Comparison of ENCODE assay signal across 8 cellular contexts in genomic region chr16:2223375-2224182, GRCh38. TPM values are rescaled to one million over a fixed set of nuclear protein-coding genes. Genes with fewer than 3 reads are reported as not detected.
DNase-seq lines count a peak whose midpoint lies in the region; ATAC-seq and TF ChIP-seq lines count a peak whose summit lies in the region.

Gene E4F1 (plus strand): TSS chr16:2223591. CDS start chr16:2223614, 23 bp downstream.

- H3K4me3 ChIP-seq in AG04450 (ENCODE audit: low read depth, low read length) (peak within 1 kb of the TSS; percentile 85), spleen (peak within 1 kb of the TSS; percentile 68 to 99 (median 92))

- H3K9me3 ChIP-seq in AG04450 (ENCODE audit: control insufficient read depth, insufficient read depth, low read length) (no peaks in the 10 kb centered on the region; the same call in 1 of the 2 replicates), spleen (no peaks in the 10 kb centered on the region)

- peak within 1 kb of the TSS; percentile 47 for H3K27ac ChIP-seq in AG04450 (ENCODE audit: low read depth, low read length)
- peak within 1 kb of the TSS; percentile 78 for H3K27ac ChIP-seq in caudate nucleus (ENCODE audit: low read depth, low read length)
- peak within 1 kb of the TSS; percentile 78 to 96 (median 91) for H3K27ac ChIP-seq in spleen

- intact Hi-C loops in activated B cell treated with CpG ODN at 0.5 μM for 24 hours (cut with micrococcal nuclease) (loop anchor here (1.0 to 10.0 kb wide), 7 partner anchors 8 to 237 kb away; partner anchors contain the start of genes CCNF, ECI1, MLST8 and RNPS1), spleen (cut with DNase I; ENCODE audit: low total_unique reads) (no loop called here)

- H3K4me3 Mint-ChIP-seq in activated B cell treated with CpG ODN at 0.5 μM for 24 hours (peak within 1 kb of the TSS; percentile 81), immature natural killer cell (peak within 1 kb of the TSS; percentile 84 to 92 (median 90))

- ATAC-seq in GM18909 (IDR thresholded peaks at IDR 0.05; ENCODE audit: poor library complexity, unreplicated experiment) (peak; percentile 95), HG03175 (IDR thresholded peaks at IDR 0.05; ENCODE audit: unreplicated experiment) (peak; percentile 98), activated B cell treated with CpG ODN at 0.5 μM for 24 hours (ENCODE audit: low read depth) (peak; percentile 98)

- CTCF ChIA-PET in AG04450 (lab: Charles Lee): no interaction called here
- CTCF ChIA-PET in activated B cell treated with CpG ODN at 0.5 μM for 24 hours (lab: Charles Lee): no interaction called here

- DNase-seq in AG04450 (ENCODE audit: low read depth, low spot score) (peak; percentile 98), NCI-H226 (peak; percentile 99), activated B cell treated with CpG ODN at 0.5 μM for 24 hours (peak; percentile 98), caudate nucleus (lab: John Stamatoyannopoulos, UW) (peak; percentile 46 to 99 (median 98)), immature natural killer cell (peak; percentile 99), spleen (peak; percentile 100)

- H3K36me3 Mint-ChIP-seq in activated B cell treated with CpG ODN at 0.5 μM for 24 hours (ENCODE audit: low read depth) (peaks cover 12% of the 10 kb centered on the region), immature natural killer cell (no peaks in the 10 kb centered on the region)

- H3K4me1 ChIP-seq in spleen: peaks cover 13 to 47% (median 36%) of the 10 kb centered on the region in 6 donors

- peak; percentile 57 to 86 (median 62) for TF ChIP-seq POLR2A in spleen (IDR thresholded peaks at IDR 0.05)

- no peaks in the 10 kb centered on the region for H3K9me3 Mint-ChIP-seq in activated B cell treated with CpG ODN at 0.5 μM for 24 hours
- no peaks in the 10 kb centered on the region for H3K9me3 Mint-ChIP-seq in immature natural killer cell

- no peaks in the 10 kb centered on the region for H3K27me3 ChIP-seq in AG04450 (ENCODE audit: control insufficient read depth, insufficient read depth, low read length)
- no peaks in the 10 kb centered on the region for H3K27me3 ChIP-seq in spleen (replicated peaks in 1 of 7)

- TF ChIP-seq CTCF in AG04450 (IDR thresholded peaks at IDR 0.05; ENCODE audit: low read depth, low read length) (no peak), activated B cell treated with CpG ODN at 0.5 μM for 24 hours (IDR thresholded peaks at IDR 0.05) (no peak), spleen (IDR thresholded peaks at IDR 0.05 in 8 of 11, conservative IDR thresholded peaks at IDR 0.05 in 3 of 11) (peak in 6 of 11 experiments; percentile 21 to 64 (median 44))

- H3K27me3 Mint-ChIP-seq in activated B cell treated with CpG ODN at 0.5 μM for 24 hours (no peaks in the 10 kb centered on the region), immature natural killer cell (ENCODE audit: low read depth in 3 of 3) (peaks cover 0 to 7% (median 3%) of the 10 kb centered on the region in 3 donors)

- peaks cover 0 to 28% (median 10%) of the 10 kb centered on the region in 6 donors for H3K36me3 ChIP-seq in spleen

- WGBS in spleen, 5 donors: 0% methylated on average over 51 to 83 of the region's 83 CpGs

- H3K27ac Mint-ChIP-seq in activated B cell treated with CpG ODN at 0.5 μM for 24 hours (peak within 1 kb of the TSS; percentile 59), immature natural killer cell (peak within 1 kb of the TSS; percentile 72 to 91 (median 86))

- POLR2A ChIA-PET in AG04450 (lab: Yijun Ruan, JAX): no interaction called here
- POLR2A ChIA-PET in activated B cell treated with CpG ODN at 0.5 μM for 24 hours (lab: Charles Lee): interaction anchor here (1.2 to 1.9 kb wide), 3 partner anchors 28 to 68 kb away, joined by 4 to 10 read pairs (median 5); partner anchors contain the start of genes ECI1 and TRAF7

- H3K4me1 Mint-ChIP-seq in activated B cell treated with CpG ODN at 0.5 μM for 24 hours (peaks cover 20% of the 10 kb centered on the region), immature natural killer cell (peaks cover 20 to 27% of the 10 kb centered on the region in 2 donors)

RNA-seq across cellular contexts. Expression of gene E4F1, which starts in this region (rescaled TPM):
- polyA plus RNA-seq in AG04450 (2011; rRNA removed): 8.5 and 11.2 TPM in 2 replicates
- polyA minus RNA-seq in AG04450 (2011; rRNA and poly(A)+ RNA removed): 6.9 and 7.3 TPM in 2 replicates
- 29.9 and 31.3 TPM in 2 replicates for total RNA-seq in activated B cell treated with CpG ODN at 0.5 μM for 24 hours
- 10 to 100 TPM in 2 of 3 donors, 1 to 10 TPM in 1; 8.4 to 18.6 (median 10.3) TPM for polyA plus RNA-seq in immature natural killer cell
- 10 to 100 TPM; 22.7 to 41.4 (median 26.7) TPM for total RNA-seq in spleen
- polyA plus RNA-seq in spleen: 10 to 100 TPM; 20.8 to 41.0 (median 38.4) TPM

Comparison
In these comparisons a context has a peak if more than half of its experiments do, and no peak if none do; other contexts are left out.
1. Peak in every context shown above with its lines: DNase-seq, ATAC-seq, H3K4me3 ChIP-seq and H3K27ac ChIP-seq.
2. CTCF ChIP-seq: peak in spleen (6 of 11); none in AG04450 (single experiment) and activated B cell treated with CpG ODN at 0.5 μM for 24 hours (single experiment).